In the genomic region with DNA sequence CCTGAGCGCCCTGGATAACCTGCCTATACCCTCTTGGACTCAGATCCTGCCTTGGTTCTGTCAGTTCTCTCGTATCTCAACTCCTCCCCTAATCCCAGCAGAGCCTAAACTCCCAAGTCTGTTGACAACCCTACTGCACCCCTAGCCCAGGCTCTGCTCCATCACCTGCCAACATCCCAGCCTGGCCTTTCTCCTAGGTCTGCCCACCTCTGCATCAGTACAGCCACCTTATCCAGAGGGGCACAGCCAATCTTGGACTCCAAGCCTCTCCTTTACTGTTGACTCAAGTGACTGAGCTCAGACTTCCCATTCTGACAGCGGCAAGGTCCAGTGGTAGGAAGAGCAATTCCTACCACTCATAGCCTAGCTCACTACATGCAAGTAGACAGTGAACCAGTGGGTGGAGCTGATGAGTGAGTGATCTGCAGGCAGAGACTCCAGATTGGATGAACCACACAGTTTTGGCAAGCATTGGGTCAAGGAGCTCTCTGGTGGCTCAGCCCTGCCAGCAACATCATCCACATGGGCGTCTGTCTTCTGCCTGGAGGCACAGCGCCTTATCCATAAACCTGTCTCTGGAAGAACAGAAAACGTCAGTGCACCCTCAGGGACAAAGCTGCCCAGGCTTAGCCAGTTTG, we compare ENCODE assay signal across 10 cellular contexts. TPM values are rescaled to one million over a fixed set of nuclear protein-coding genes. Genes with fewer than 3 reads are reported as not detected.
DNase-seq lines count a peak whose midpoint lies in the region; ATAC-seq and TF ChIP-seq lines count a peak whose summit lies in the region.
"Had no signal": no experiment of that assay in that cellular context is flagged by ENCODE, and none has a peak within 500 bp of the region (broad histone marks: within the 10 kb centered on the region; RNA-seq: fewer than 3 reads in every experiment).

No MANE protein-coding gene starts in this region.

- H3K4me3 Mint-ChIP-seq in Caco-2 (ENCODE audit: unreplicated experiment) (no peak overlapping the region), GM23338 (no peak overlapping the region)

- H3K27me3 Mint-ChIP-seq in Caco-2 (ENCODE audit: insufficient read depth, unreplicated experiment) = no peaks in the 10 kb centered on the region
- H3K27me3 Mint-ChIP-seq in GM23338 (ENCODE audit: insufficient read depth, low read depth, poor library complexity) = peaks cover 3% of the 10 kb centered on the region

- no peaks in the 10 kb centered on the region; the same call in 1 of the 2 replicates for H4K20me1 ChIP-seq in GM23338 (replicated peaks; ENCODE audit: insufficient read depth)

- CTCF ChIA-PET in Caco-2 (lab: Charles Lee) = interaction anchor here (1.0 to 1.1 kb wide), 3 partner anchors 26 to 199 kb away, joined by 3 to 4 read pairs (median 4); a partner anchor contains a TSS

- H3K27ac Mint-ChIP-seq in Caco-2 (ENCODE audit: unreplicated experiment) (no peak overlapping the region), GM23338 (no peak overlapping the region)

- POLR2A ChIA-PET in Caco-2 (lab: Charles Lee) = no interaction called here

- H3K9me3 ChIP-seq in Caco-2 = no peaks in the 10 kb centered on the region
- H3K9me3 ChIP-seq in aorta (ENCODE audit: control insufficient read depth, low read length) = peaks cover 5% of the 10 kb centered on the region
- H3K9me3 ChIP-seq: Peyer's patch had no signal

- H3K4me3 ChIP-seq in Caco-2 (ENCODE audit: low read depth, low read length) = no peak overlapping the region
- H3K4me3 ChIP-seq in GM23338 = no peak overlapping the region
- H3K4me3 ChIP-seq in aorta (ENCODE audit: low read length in 2 of 2) = no peak overlapping the region
- H3K4me3 ChIP-seq: Peyer's patch had no signal

- no peaks in the 10 kb centered on the region for H3K9me3 Mint-ChIP-seq in Caco-2 (ENCODE audit: unreplicated experiment)
- no peaks in the 10 kb centered on the region for H3K9me3 Mint-ChIP-seq in GM23338

- no peaks in the 10 kb centered on the region for H3K79me2 ChIP-seq in GM23338 (replicated peaks; ENCODE audit: insufficient read depth)

- H3K9me2 ChIP-seq in GM23338 (ENCODE audit: insufficient read depth) = no peaks in the 10 kb centered on the region

- H3K36me3 Mint-ChIP-seq in Caco-2 (ENCODE audit: insufficient read depth, unreplicated experiment) (peaks cover 8% of the 10 kb centered on the region), GM23338 (ENCODE audit: low read depth) (no peaks in the 10 kb centered on the region)

- H3K27me3 ChIP-seq in Caco-2 (replicated peaks; ENCODE audit: control insufficient read depth, insufficient read depth, low read length) (no peaks in the 10 kb centered on the region), GM23338 (ENCODE audit: insufficient read depth) (no peaks in the 10 kb centered on the region), aorta (ENCODE audit: control insufficient read depth in 1 of 2, insufficient read depth in 2 of 2, low read length in 1 of 2) (no peaks in the 10 kb centered on the region)
- H3K27me3 ChIP-seq: Peyer's patch had no signal

- ATAC-seq in GM23338 (peak; percentile 99), aorta (ENCODE audit: low FRiP score) (no peak), left cardiac atrium (no peak)

- H3K36me3 ChIP-seq in Caco-2 (ENCODE audit: control insufficient read depth, insufficient read depth, low read length) = no peaks in the 10 kb centered on the region
- H3K36me3 ChIP-seq in GM23338 (ENCODE audit: insufficient read depth) = no peaks in the 10 kb centered on the region
- H3K36me3 ChIP-seq in aorta (ENCODE audit: control insufficient read depth in 1 of 2, insufficient read depth in 2 of 2, low read length in 1 of 2) = peaks cover 0 to 7% of the 10 kb centered on the region in 2 donors

- TF ChIP-seq CTCF in Caco-2 (IDR thresholded peaks at IDR 0.05; ENCODE audit: insufficient read depth in 1 of 2, low read depth in 1 of 2, low read length in 1 of 2, severe bottlenecking in 1 of 2, unreplicated experiment in 1 of 2) (peak; percentile 15 to 40), GM23338 (conservative IDR thresholded peaks at IDR 0.05; ENCODE audit: low read depth in 2 of 2) (peak; percentile 43 to 61; a peak in 3 of 4 replicates)

- intact Hi-C loops in Caco-2 (cut with micrococcal nuclease; ENCODE audit: unreplicated experiment) = no loop called here
- intact Hi-C loops in aorta (cut with DNase I) = no loop called here
- intact Hi-C loops in left cardiac atrium (cut with DNase I) = no loop called here

- H3K4me1 Mint-ChIP-seq in Caco-2 (ENCODE audit: low read depth, unreplicated experiment) (no peaks in the 10 kb centered on the region), GM23338 (no peaks in the 10 kb centered on the region; the same call in 2 of the 3 replicates)

- WGBS in aorta, 2 donors = 78 to 79% methylated on average over 6 of the region's 6 CpGs

- H3K4me1 ChIP-seq in Caco-2 (no peaks in the 10 kb centered on the region), GM23338 (ENCODE audit: insufficient read depth) (no peaks in the 10 kb centered on the region), aorta (ENCODE audit: control insufficient read depth in 1 of 2, insufficient read depth in 2 of 2, low read length in 2 of 2) (no peaks in the 10 kb centered on the region)
- H3K4me1 ChIP-seq: Peyer's patch had no signal

- DNase-seq in Caco-2 (peak; percentile 43 to 56), GM23338 (ENCODE audit: low spot score) (peak; percentile 83), RPMI7951 (ENCODE audit: low read depth) (peak; percentile 47), iris pigment epithelial cell (ENCODE audit: low read depth) (peak; percentile 28), aorta (no peak), DMS79 (lab: John Stamatoyannopoulos, UW) (no peak), left cardiac atrium (no peak)
- no peak for DNase-seq in NK-92 treated with Interleukin-12 subunit alpha and Interleukin-12 subunit beta, amount 100 ng/mL, for 24 hours (lab: John Stamatoyannopoulos, UW)
- DNase-seq: Peyer's patch had no signal

- H3K4me2 ChIP-seq in GM23338 = no peak overlapping the region

- H3F3A ChIP-seq in GM23338 (replicated peaks; ENCODE audit: low read depth) = no peaks in the 10 kb centered on the region

- BruUV-seq in Caco-2 (replicated peaks; lab: Mats Ljungman, UMichigan) = no TSS peak

- H3K27ac ChIP-seq in GM23338 (ENCODE audit: low read depth) (no peak overlapping the region), aorta (ENCODE audit: low read depth in 1 of 2, low read length in 2 of 2) (no peak overlapping the region)
- H3K27ac ChIP-seq: Peyer's patch had no signal

- no peak overlapping the region for H2AFZ ChIP-seq in GM23338

TF ChIP-seq in GM23338, 12 proteins besides CTCF, POLR2A, EP300 and RAD21 (continues in another document):
- TF ChIP-seq JUNB (IDR thresholded peaks at IDR 0.05; ENCODE audit: unreplicated experiment) (no peak), ZNF114 (CRISPR knock-in tag; IDR thresholded peaks at IDR 0.05) (no peak), NANOG (IDR thresholded peaks at IDR 0.05; ENCODE audit: borderline replicate concordance) (no peak), EZH2 (IDR thresholded peaks at IDR 0.05; ENCODE audit: low read depth, unreplicated experiment) (no peak), STAT1 (IDR thresholded peaks at IDR 0.05; ENCODE audit: unreplicated experiment) (no peak)
- TF ChIP-seq, protein P1, sequence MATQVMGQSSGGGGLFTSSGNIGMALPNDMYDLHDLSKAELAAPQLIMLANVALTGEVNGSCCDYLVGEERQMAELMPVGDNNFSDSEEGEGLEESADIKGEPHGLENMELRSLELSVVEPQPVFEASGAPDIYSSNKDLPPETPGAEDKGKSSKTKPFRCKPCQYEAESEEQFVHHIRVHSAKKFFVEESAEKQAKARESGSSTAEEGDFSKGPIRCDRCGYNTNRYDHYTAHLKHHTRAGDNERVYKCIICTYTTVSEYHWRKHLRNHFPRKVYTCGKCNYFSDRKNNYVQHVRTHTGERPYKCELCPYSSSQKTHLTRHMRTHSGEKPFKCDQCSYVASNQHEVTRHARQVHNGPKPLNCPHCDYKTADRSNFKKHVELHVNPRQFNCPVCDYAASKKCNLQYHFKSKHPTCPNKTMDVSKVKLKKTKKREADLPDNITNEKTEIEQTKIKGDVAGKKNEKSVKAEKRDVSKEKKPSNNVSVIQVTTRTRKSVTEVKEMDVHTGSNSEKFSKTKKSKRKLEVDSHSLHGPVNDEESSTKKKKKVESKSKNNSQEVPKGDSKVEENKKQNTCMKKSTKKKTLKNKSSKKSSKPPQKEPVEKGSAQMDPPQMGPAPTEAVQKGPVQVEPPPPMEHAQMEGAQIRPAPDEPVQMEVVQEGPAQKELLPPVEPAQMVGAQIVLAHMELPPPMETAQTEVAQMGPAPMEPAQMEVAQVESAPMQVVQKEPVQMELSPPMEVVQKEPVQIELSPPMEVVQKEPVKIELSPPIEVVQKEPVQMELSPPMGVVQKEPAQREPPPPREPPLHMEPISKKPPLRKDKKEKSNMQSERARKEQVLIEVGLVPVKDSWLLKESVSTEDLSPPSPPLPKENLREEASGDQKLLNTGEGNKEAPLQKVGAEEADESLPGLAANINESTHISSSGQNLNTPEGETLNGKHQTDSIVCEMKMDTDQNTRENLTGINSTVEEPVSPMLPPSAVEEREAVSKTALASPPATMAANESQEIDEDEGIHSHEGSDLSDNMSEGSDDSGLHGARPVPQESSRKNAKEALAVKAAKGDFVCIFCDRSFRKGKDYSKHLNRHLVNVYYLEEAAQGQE (IDR thresholded peaks at IDR 0.05; ENCODE audit: unreplicated experiment) = no peak

RNA-seq across cellular contexts. Expression of a gene that starts 26.5 kb away (rescaled TPM):
- total RNA-seq in Caco-2 (2022) (10.0 and 15.2 TPM in 2 replicates), aorta (10 to 100 TPM in 1 of 2 donors, 1 to 10 TPM in 1; 9.6 to 10.7 TPM), left cardiac atrium (1 to 10 TPM; 7.0 to 8.2 TPM)
- 6.4 and 9.7 TPM in 2 replicates for total RNA-seq in GM23338 (2014; rRNA removed; shearing (Covaris generic))
- polyA plus RNA-seq in GM23338 (2016; fragmentation: Nextera tagmentation; extraction: Ambion mirVana) (4.7 and 5.0 TPM in 2 replicates), aorta (1 to 10 TPM; 5.5 to 7.5 TPM)
- 16.9 and 22.9 TPM in 2 replicates for total RNA-seq in RPMI7951 (2014; rRNA removed; shearing (Covaris generic))

RNA-seq across cellular contexts. Expression of a gene that starts 42.2 kb away (rescaled TPM):
- not detected in 2 replicates for total RNA-seq in Caco-2 (2022)
- not detected in 2 replicates for total RNA-seq in GM23338 (2014; rRNA removed; shearing (Covaris generic))
- polyA plus RNA-seq in GM23338 (2016; fragmentation: Nextera tagmentation; extraction: Ambion mirVana) = not detected in 2 replicates
- not detected in 2 replicates for total RNA-seq in RPMI7951 (2014; rRNA removed; shearing (Covaris generic))
- total RNA-seq in aorta = under 1 TPM in 1 of 2 donors, not detected in 1; 0.93 TPM
- polyA plus RNA-seq in aorta = not detected
- total RNA-seq in left cardiac atrium = under 1 TPM in 1 of 2 donors, not detected in 1; 0.10 TPM
- total RNA-seq: Peyer's patch had no signal
- polyA plus RNA-seq: neural cell had no signal

RNA-seq across cellular contexts. Expression of a gene that starts 42.8 kb away (rescaled TPM):
- total RNA-seq in Caco-2 (2022) (not detected in 2 replicates), aorta (not detected), left cardiac atrium (not detected)
- total RNA-seq in GM23338 (2014; rRNA removed; shearing (Covaris generic)) = 0.35 and 0.45 TPM in 2 replicates
- polyA plus RNA-seq in GM23338 (2016; fragmentation: Nextera tagmentation; extraction: Ambion mirVana) (0.12 TPM in 1 of 2 replicates, not detected in the other), aorta (not detected)
- not detected in 2 replicates for total RNA-seq in RPMI7951 (2014; rRNA removed; shearing (Covaris generic))
- total RNA-seq: Peyer's patch had no signal
- polyA plus RNA-seq: neural cell had no signal

Comparison
In these comparisons a context has a peak if more than half of its experiments do, and no peak if none do; other contexts are left out.
1. DNase-seq: peak in Caco-2 (2 of 2), GM23338 (single experiment), RPMI7951 (single experiment) and iris pigment epithelial cell (single experiment); none in NK-92 treated with Interleukin-12 subunit alpha and Interleukin-12 subunit beta, amount 100 ng/mL, for 24 hours (single experiment), aorta (0 of 2), DMS79 (single experiment) and left cardiac atrium (single experiment).